7 cellular contexts compared by ENCODE assay signal in genomic region chr16:17467923-17468540, GRCh38. TPM values are rescaled to one million over a fixed set of nuclear protein-coding genes. Genes with fewer than 3 reads are reported as not detected.
DNase-seq lines count a peak whose midpoint lies in the region; ATAC-seq, FAIRE-seq and TF ChIP-seq lines count a peak whose summit lies in the region.

No MANE protein-coding gene starts in this region.

- peak overlapping the region; percentile 56 for H3K27ac Mint-ChIP-seq in activated CD8-positive, alpha-beta T cell treated with anti-CD3 and anti-CD28 coated beads, Interleukin-2, amount 10 ng/mL, durations not matched to agents 7 days and 5 days
- peak overlapping the region in 3 of 6 donors; percentile 49 to 95 (median 89) for H3K27ac Mint-ChIP-seq in naive B cell

- H3K27me3 ChIP-seq in fibroblast of lung (ENCODE audit: control insufficient read depth, insufficient read depth, low read length) (no peaks in the 10 kb centered on the region), uterus (no peaks in the 10 kb centered on the region)

- no peaks in the 10 kb centered on the region for H3K27me3 Mint-ChIP-seq in activated CD8-positive, alpha-beta T cell treated with anti-CD3 and anti-CD28 coated beads, Interleukin-2, amount 10 ng/mL, durations not matched to agents 7 days and 5 days (ENCODE audit: low read depth)
- H3K27me3 Mint-ChIP-seq in naive B cell, result no peaks in the 10 kb centered on the region

- H3K27ac ChIP-seq in fibroblast of lung (ENCODE audit: insufficient read depth, low read length) (no peak overlapping the region), uterus (peak overlapping the region in 1 of 2 donors; percentile 2)

- peak; percentile 54 for TF ChIP-seq CTCF in GM12865 (IDR thresholded peaks at IDR 0.05; ENCODE audit: insufficient read depth, low read depth, low read length, missing control alignments)
- TF ChIP-seq CTCF in fibroblast of lung (conservative IDR thresholded peaks at IDR 0.05 in 1 of 2, IDR thresholded peaks at IDR 0.05 in 1 of 2; ENCODE audit: low read depth in 1 of 2, low read length in 2 of 2), result peak; percentile 86 to 91
- TF ChIP-seq CTCF in uterus (IDR thresholded peaks at IDR 0.05), result peak; percentile 61 to 70 (median 70)

- peak overlapping the region; percentile 81 for H3K4me2 ChIP-seq in fibroblast of lung (ENCODE audit: extremely low read depth, insufficient read depth, low read length)

- peaks cover 59% of the 10 kb centered on the region for H3K36me3 Mint-ChIP-seq in activated CD8-positive, alpha-beta T cell treated with anti-CD3 and anti-CD28 coated beads, Interleukin-2, amount 10 ng/mL, durations not matched to agents 7 days and 5 days (ENCODE audit: low read depth)
- H3K36me3 Mint-ChIP-seq in naive B cell, result peaks cover 0 to 17% of the 10 kb centered on the region in 2 donors

- no peak overlapping the region for H3K9ac ChIP-seq in fibroblast of lung (ENCODE audit: insufficient read depth, low read length)

- DNase-seq in GM12865 (ENCODE audit: low read depth) (peak; percentile 53), NCI-H2196 (lab: John Stamatoyannopoulos, UW; ENCODE audit: unreplicated experiment) (peak; percentile 68), fibroblast of lung (ENCODE audit: low read depth in 2 of 2) (peak; percentile 62 to 77), naive B cell (no peak), uterus (peak; percentile 75 to 84), H54 (ENCODE audit: insufficient read length, low spot score) (no peak)
- DNase-seq in activated CD8-positive, alpha-beta T cell treated with anti-CD3 and anti-CD28 coated beads, Interleukin-2, amount 10 ng/mL, durations not matched to agents 7 days and 5 days, result peak; percentile 64

- ATAC-seq in activated CD8-positive, alpha-beta T cell treated with anti-CD3 and anti-CD28 coated beads, Interleukin-2, amount 10 ng/mL, durations not matched to agents 7 days and 5 days, result peak; percentile 26
- ATAC-seq in naive B cell (ENCODE audit: low read depth in 2 of 2), result no peak

- intact Hi-C loops in uterus (cut with DNase I; ENCODE audit: low total_unique reads), result loop anchor here (10.0 kb wide), 1 partner anchor 93 kb away; no protein-coding TSS in a partner anchor

- H3K9me3 ChIP-seq in fibroblast of lung (ENCODE audit: control insufficient read depth, insufficient read depth, low read depth, low read length), result no peaks in the 10 kb centered on the region
- H3K9me3 ChIP-seq in uterus, result no peaks in the 10 kb centered on the region

- no peaks in the 10 kb centered on the region for H4K20me1 ChIP-seq in fibroblast of lung (ENCODE audit: control insufficient read depth, extremely low read depth, insufficient read depth, low read length)

- H3K4me3 ChIP-seq in GM12865 (ENCODE audit: low read depth, low read length), result no peak overlapping the region
- H3K4me3 ChIP-seq in fibroblast of lung (replicated peaks in 1 of 4; ENCODE audit: control extremely low read depth in 1 of 4, insufficient read depth in 1 of 4, low read depth in 3 of 4, low read length in 4 of 4), result peak overlapping the region in 3 of 4 experiments; percentile 71 to 85 (median 76)
- peak overlapping the region; percentile 54 to 66 for H3K4me3 ChIP-seq in uterus

- POLR2A ChIA-PET in activated CD8-positive, alpha-beta T cell treated with anti-CD3 and anti-CD28 coated beads, Interleukin-2, amount 10 ng/mL, durations not matched to agents 7 days and 5 days (lab: Charles Lee), result interaction anchor here (0.5 to 3.6 kb wide), 10 partner anchors 10 to 243 kb away, joined by 3 to 17 read pairs (median 3); no protein-coding TSS in a partner anchor

- peaks cover 41% of the 10 kb centered on the region for H3K79me2 ChIP-seq in fibroblast of lung (ENCODE audit: control insufficient read depth, insufficient read depth, low read length)

- peaks cover 46% of the 10 kb centered on the region for H3K4me1 Mint-ChIP-seq in activated CD8-positive, alpha-beta T cell treated with anti-CD3 and anti-CD28 coated beads, Interleukin-2, amount 10 ng/mL, durations not matched to agents 7 days and 5 days (ENCODE audit: low read depth)
- peaks cover 54 to 71% (median 59%) of the 10 kb centered on the region in 3 donors for H3K4me1 Mint-ChIP-seq in naive B cell

- H3K36me3 ChIP-seq in fibroblast of lung (ENCODE audit: control insufficient read depth, insufficient read depth, low read length) (no peaks in the 10 kb centered on the region), uterus (no peaks in the 10 kb centered on the region)

- H3K4me1 ChIP-seq in fibroblast of lung (ENCODE audit: control insufficient read depth, extremely low read depth, insufficient read depth, low read length) (peaks cover 17% of the 10 kb centered on the region), uterus (no peaks in the 10 kb centered on the region)

- H3K4me3 Mint-ChIP-seq in activated CD8-positive, alpha-beta T cell treated with anti-CD3 and anti-CD28 coated beads, Interleukin-2, amount 10 ng/mL, durations not matched to agents 7 days and 5 days, result peak overlapping the region; percentile 90
- peak overlapping the region; percentile 90 to 100 (median 96) for H3K4me3 Mint-ChIP-seq in naive B cell

- H3K9me3 Mint-ChIP-seq in activated CD8-positive, alpha-beta T cell treated with anti-CD3 and anti-CD28 coated beads, Interleukin-2, amount 10 ng/mL, durations not matched to agents 7 days and 5 days (ENCODE audit: insufficient read depth), result no peaks in the 10 kb centered on the region
- no peaks in the 10 kb centered on the region for H3K9me3 Mint-ChIP-seq in naive B cell

- no peak overlapping the region for H2AFZ ChIP-seq in fibroblast of lung (ENCODE audit: low read length)

- CTCF ChIA-PET in activated CD8-positive, alpha-beta T cell treated with anti-CD3 and anti-CD28 coated beads, Interleukin-2, amount 10 ng/mL, durations not matched to agents 7 days and 5 days (lab: Charles Lee), result interaction anchor here (0.7 to 3.6 kb wide), 29 partner anchors 11 to 607 kb away, joined by 3 to 25 read pairs (median 4); no protein-coding TSS in a partner anchor

- TF ChIP-seq POLR2A in uterus (IDR thresholded peaks at IDR 0.05) (no peak), H54 (IDR thresholded peaks at IDR 0.05; ENCODE audit: low read depth, low read length) (no peak)

- FAIRE-seq in H54 (lab: Jason Lieb, UNC), result no peak

RNA-seq across cellular contexts. Expression of gene XYLT1, which starts 2.7 kb away (rescaled TPM):
- total RNA-seq in activated CD8-positive, alpha-beta T cell treated with anti-CD3 and anti-CD28 coated beads, Interleukin-2, amount 10 ng/mL, durations not matched to agents 7 days and 5 days, result 10 to 100 TPM; 59.4 to 60.4 TPM
- total RNA-seq in fibroblast of lung (12.3 and 21.8 TPM in 2 replicates), uterus (10 to 100 TPM in 2 of 4 donors, 1 to 10 TPM in 2; 1.5 to 42.2 (median 15.7) TPM)
- polyA plus RNA-seq in fibroblast of lung (9.3 and 13.9 TPM in 2 replicates), naive B cell (ENCODE audit: low read depth in 6 of 6) (1 to 10 TPM; 1.7 to 8.7 (median 3.9) TPM)
- polyA plus RNA-seq in fibroblast of lung (2012), result 8.3 and 9.9 TPM in 2 replicates
- polyA minus RNA-seq in fibroblast of lung (ENCODE audit: low replicate concordance), result 46.8 and 86.3 TPM in 2 replicates

Comparison
In these comparisons a context has a peak if more than half of its experiments do, and no peak if none do; other contexts are left out.
1. DNase-seq: peak in GM12865 (single experiment), NCI-H2196 (single experiment), activated CD8-positive, alpha-beta T cell treated with anti-CD3 and anti-CD28 coated beads, Interleukin-2, amount 10 ng/mL, durations not matched to agents 7 days and 5 days (single experiment), fibroblast of lung (2 of 2) and uterus (2 of 2); none in naive B cell (single experiment) and H54 (single experiment).
2. Peak in every context shown above with its lines, with median percentiles within 50 percentile points of each other: CTCF ChIP-seq.